17 cellular contexts compared by ENCODE assay signal in the genomic region with DNA sequence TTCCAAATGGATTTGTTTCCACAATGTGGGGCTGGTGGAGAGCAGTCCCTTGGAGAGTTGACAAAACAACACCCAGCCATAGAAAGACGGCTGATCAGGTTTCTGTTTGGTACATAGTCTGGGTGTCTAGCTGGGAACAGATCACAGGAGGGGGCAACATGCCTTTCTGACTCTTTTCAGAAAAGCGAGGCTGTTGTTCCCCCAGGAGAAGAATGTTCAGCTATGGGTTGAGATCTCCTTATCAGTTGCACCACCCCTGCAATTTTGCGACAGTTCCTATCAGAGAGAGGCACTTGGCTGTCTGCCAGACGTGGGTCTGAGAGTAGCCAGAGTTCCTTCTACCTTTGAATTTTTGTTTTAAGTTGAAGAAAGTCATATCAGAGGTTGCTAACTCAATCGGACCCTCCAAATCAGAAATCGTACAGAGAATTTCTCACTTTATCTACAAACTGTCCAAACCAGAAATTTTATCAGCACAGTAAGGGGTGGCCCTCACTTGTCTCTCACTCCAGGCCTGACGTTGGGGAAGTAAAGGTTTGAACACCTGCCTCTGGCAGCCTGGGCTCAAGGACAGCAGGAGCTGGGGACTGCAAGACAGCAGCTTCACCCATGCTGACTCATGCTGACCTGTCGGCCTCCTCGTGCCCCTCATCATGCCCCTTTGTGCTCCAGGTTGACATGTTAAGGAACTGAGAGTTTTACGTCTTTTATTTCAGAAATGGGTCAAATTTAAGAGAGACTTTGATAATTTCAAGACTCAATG. TPM values are rescaled to one million over a fixed set of nuclear protein-coding genes. Genes with fewer than 3 reads are reported as not detected.
DNase-seq lines count a peak whose midpoint lies in the region; ATAC-seq, FAIRE-seq and TF ChIP-seq lines count a peak whose summit lies in the region.
"Had no signal": no experiment of that assay in that cellular context is flagged by ENCODE, and none has a peak within 500 bp of the region (broad histone marks: within the 10 kb centered on the region; RNA-seq: fewer than 3 reads in every experiment).

No MANE protein-coding gene starts in this region.

- BruUV-seq in HepG2 (replicated peaks; lab: Mats Ljungman, UMichigan): no TSS peak

- TF ChIP-seq RAD21 in HepG2 (CRISPR knock-in tag; IDR thresholded peaks at IDR 0.05): no peak

- no peak overlapping the region for H3K27ac ChIP-seq in HepG2 (ENCODE audit: extremely low read length, insufficient read depth, low read length)
- no peak overlapping the region for H3K27ac ChIP-seq in right lobe of liver
- no peak overlapping the region for H3K27ac ChIP-seq in endodermal cell (ENCODE audit: low read depth, low read length)
- no peak overlapping the region for H3K27ac ChIP-seq in breast epithelium
- H3K27ac ChIP-seq: adrenal gland, thoracic aorta had no signal

- H3K4me3 Mint-ChIP-seq in endodermal cell: no peak overlapping the region

- no peaks in the 10 kb centered on the region for H3K79me2 ChIP-seq in HepG2 (ENCODE audit: insufficient read depth, low read length)

- ATAC-seq in HepG2 (peak; percentile 34; the same call in 2 of the 3 replicates), right lobe of liver (no peak)

- no peak for FAIRE-seq in HepG2 (lab: Jason Lieb, UNC)
- FAIRE-seq: endometrium, RCC 7860 had no signal

- TF ChIP-seq EP300 in HepG2 (IDR thresholded peaks at IDR 0.05; ENCODE audit: low read depth in 2 of 2, low read length in 2 of 2) (no peak), HepG2 (CRISPR knock-in tag; IDR thresholded peaks at IDR 0.05; ENCODE audit: borderline replicate concordance) (no peak)

- in situ Hi-C loops in HepG2 (cut with HindIII; ENCODE audit: extremely low pct_ligation_motif_present, low pct_unique_long_range_greater_than_20kb): no loop called here

- H2AFZ ChIP-seq in HepG2 (ENCODE audit: low read length): no peak overlapping the region

- 19% methylated on average over 10 of the region's 10 CpGs for WGBS in HepG2 (ENCODE audit: low lambda C conversion rate)
- 23% methylated on average over 10 of the region's 10 CpGs for WGBS in right lobe of liver (ENCODE audit: insufficient coverage, low coverage, low lambda C conversion rate, missing lambda C conversion rate)
- WGBS in endodermal cell (ENCODE audit: insufficient coverage in 1 of 2, insufficient read length in 1 of 2), 2 experiments: 73 to 80% methylated on average over 8 to 10 of the region's 10 CpGs

- no peaks in the 10 kb centered on the region for H3K36me3 ChIP-seq in HepG2 (replicated peaks in 1 of 2; ENCODE audit: control insufficient read depth in 1 of 2, insufficient read depth in 2 of 2, low read length in 2 of 2)
- no peaks in the 10 kb centered on the region for H3K36me3 ChIP-seq in right lobe of liver
- H3K36me3 ChIP-seq in endodermal cell (ENCODE audit: control insufficient read depth, insufficient read depth, low read length): no peaks in the 10 kb centered on the region
- no peaks in the 10 kb centered on the region for H3K36me3 ChIP-seq in breast epithelium
- H3K36me3 ChIP-seq: adrenal gland, thoracic aorta had no signal

- H3K4me3 ChIP-seq in HepG2 (replicated peaks in 1 of 3; ENCODE audit: insufficient read depth in 1 of 3, low read depth in 2 of 3, low read length in 3 of 3) (no peak overlapping the region), right lobe of liver (no peak overlapping the region), endodermal cell (ENCODE audit: low read length) (no peak overlapping the region), breast epithelium (no peak overlapping the region)
- H3K4me3 ChIP-seq: adrenal gland, thoracic aorta had no signal

- no peak for TF ChIP-seq CTCF in HepG2 (CRISPR knock-in tag; IDR thresholded peaks at IDR 0.05)
- no peak for TF ChIP-seq CTCF in right lobe of liver (IDR thresholded peaks at IDR 0.05)
- TF ChIP-seq CTCF in endodermal cell (conservative IDR thresholded peaks at IDR 0.05): no peak
- no peak for TF ChIP-seq CTCF in breast epithelium (IDR thresholded peaks at IDR 0.05)

- H3K27ac Mint-ChIP-seq in endodermal cell: peak overlapping the region; percentile 55
- H3K27ac Mint-ChIP-seq: activated T-helper 2 cell treated with anti-CD3 and anti-CD28 coated beads, Interferon-gamma antibody, Interleukin-2, Interleukin-4, amounts not matched to agents 10 μg/mL and 5 μg/mL and 100 μg/mL, durations not matched to agents 14 hours and 24 hours and 36 hours had no signal

- H3K9me3 Mint-ChIP-seq in endodermal cell: no peaks in the 10 kb centered on the region
- H3K9me3 Mint-ChIP-seq: activated T-helper 2 cell treated with anti-CD3 and anti-CD28 coated beads, Interferon-gamma antibody, Interleukin-2, Interleukin-4, amounts not matched to agents 10 μg/mL and 5 μg/mL and 100 μg/mL, durations not matched to agents 14 hours and 24 hours and 36 hours had no signal

- POLR2A ChIA-PET in HepG2 (lab: Yijun Ruan, JAX): no interaction called here

- H3K9me3 ChIP-seq in HepG2 (ENCODE audit: low read length) (no peaks in the 10 kb centered on the region), right lobe of liver (no peaks in the 10 kb centered on the region), endodermal cell (ENCODE audit: control insufficient read depth, low read length) (no peaks in the 10 kb centered on the region), breast epithelium (no peaks in the 10 kb centered on the region)
- H3K9me3 ChIP-seq: adrenal gland, thoracic aorta had no signal

- CTCF ChIA-PET in HepG2 (lab: Yijun Ruan, JAX; ENCODE audit: low intra/inter-chr PET ratio, low total read pairs): no interaction called here

- intact Hi-C loops in HepG2 (cut with micrococcal nuclease; ENCODE audit: unreplicated experiment): no loop called here
- intact Hi-C loops in right lobe of liver (cut with DNase I): no loop called here
- intact Hi-C loops in breast epithelium (cut with DNase I; ENCODE audit: low total_unique reads): no loop called here

- H3K9ac ChIP-seq in HepG2 (ENCODE audit: insufficient read depth, low read depth, low read length): no peak overlapping the region
- no peak overlapping the region for H3K9ac ChIP-seq in endodermal cell (ENCODE audit: extremely low read depth, low read length, poor library complexity, severe bottlenecking)

- peaks cover 9% of the 10 kb centered on the region for H3K4me1 ChIP-seq in HepG2 (ENCODE audit: insufficient read depth, low read length)
- no peaks in the 10 kb centered on the region for H3K4me1 ChIP-seq in right lobe of liver
- H3K4me1 ChIP-seq in endodermal cell (ENCODE audit: control insufficient read depth, insufficient read depth, low read length): peaks cover 4% of the 10 kb centered on the region
- no peaks in the 10 kb centered on the region for H3K4me1 ChIP-seq in breast epithelium
- H3K4me1 ChIP-seq: adrenal gland had no signal

- H4K20me1 ChIP-seq in HepG2 (ENCODE audit: insufficient read depth, low read length): no peaks in the 10 kb centered on the region

- no peak for TF ChIP-seq POLR2A in HepG2 (IDR thresholded peaks at IDR 0.05; ENCODE audit: insufficient read depth in 1 of 2, low read depth in 2 of 2, low read length in 2 of 2)
- no peak for TF ChIP-seq POLR2A in right lobe of liver (IDR thresholded peaks at IDR 0.05)
- no peak for TF ChIP-seq POLR2A in breast epithelium (IDR thresholded peaks at IDR 0.05)

- H3K27me3 ChIP-seq in HepG2 (ENCODE audit: control insufficient read depth in 1 of 2, insufficient read depth in 2 of 2, low read length in 2 of 2) (peaks cover 0 to 24% of the 10 kb centered on the region in 2 experiments; a peak in 3 of 5 replicates), right lobe of liver (no peaks in the 10 kb centered on the region), endodermal cell (ENCODE audit: control insufficient read depth, insufficient read depth, low read length, poor library complexity, severe bottlenecking) (no peaks in the 10 kb centered on the region), breast epithelium (peaks cover 0 to 9% of the 10 kb centered on the region in 2 donors)

- no peak overlapping the region for H3K4me2 ChIP-seq in HepG2 (ENCODE audit: low read depth, low read length)

- peaks cover 10% of the 10 kb centered on the region for H3K27me3 Mint-ChIP-seq in endodermal cell (ENCODE audit: insufficient read depth)

- DNase-seq in HepG2 (ENCODE audit: low spot score) (peak; percentile 18), right lobe of liver (no peak), NCI-H2171 treated with DMSO at 0.1 percent for 48 hours (lab: John Stamatoyannopoulos, UW) (peak; percentile 54), endodermal cell (no peak), NCI-H1417 treated with DMSO at 0.1 percent for 48 hours (lab: John Stamatoyannopoulos, UW) (no peak), breast epithelium (ENCODE audit: low spot score in 2 of 2) (no peak), pons (ENCODE audit: low spot score) (no peak), anterior cingulate cortex (lab: John Stamatoyannopoulos, UW) (no peak)
- DNase-seq: cerebellar nuclear complex; NCI-H774; stimulated activated CD4-positive, alpha-beta T cell treated with anti-CD3 and anti-CD28 coated beads, Interleukin-4, amount 100 ng/mL, for 1 hour had no signal

- peaks cover 9% of the 10 kb centered on the region for H3K4me1 Mint-ChIP-seq in endodermal cell

- H3K36me3 Mint-ChIP-seq in endodermal cell (ENCODE audit: low read depth): no peaks in the 10 kb centered on the region

RNA-seq across cellular contexts. Expression of a gene that starts 42.2 kb away (rescaled TPM):
- not detected in 2 replicates for total RNA-seq in HepG2 (2016; rRNA removed; fragmentation: Illumina TruSeq; extraction: Trizol)
- not detected in 2 replicates for total RNA-seq in HepG2 (2016; cell fraction: cytosol; rRNA removed; fragmentation: Illumina TruSeq; extraction: Trizol; ENCODE audit: low read depth)
- total RNA-seq in HepG2 (2016; cell fraction: insoluble cytoplasmic fraction; rRNA removed; fragmentation: Illumina TruSeq; extraction: Trizol): 0.04 TPM in 1 of 2 replicates, not detected in the other
- total RNA-seq in HepG2 (2016; cell fraction: membrane; rRNA removed; fragmentation: Illumina TruSeq; extraction: Trizol): not detected in 2 replicates
- total RNA-seq in HepG2 (2016; cell fraction: nucleus; rRNA removed; fragmentation: Illumina TruSeq; extraction: Trizol): not detected in 2 replicates
- 0.03 TPM in 1 of 2 replicates, not detected in the other for polyA plus RNA-seq in HepG2 (2011; rRNA removed)
- not detected in 2 replicates for polyA plus RNA-seq in HepG2 (2011; cell fraction: cytosol; rRNA removed)
- polyA plus RNA-seq in HepG2 (2011; cell fraction: nucleus; rRNA removed): not detected in 2 replicates
- polyA plus RNA-seq in HepG2 (2012): 0.07 TPM in 1 of 2 replicates, not detected in the other
- polyA plus RNA-seq in HepG2 (2016; cell fraction: cytosol; fragmentation: Illumina TruSeq; extraction: Trizol; ENCODE audit: low read depth): not detected in 2 replicates
- not detected in 2 replicates for polyA plus RNA-seq in HepG2 (2016; cell fraction: insoluble cytoplasmic fraction; fragmentation: Illumina TruSeq; extraction: Trizol; ENCODE audit: low read depth)
- not detected in 2 replicates for polyA plus RNA-seq in HepG2 (2016; cell fraction: membrane; fragmentation: Illumina TruSeq; extraction: Trizol; ENCODE audit: low read depth)
- not detected in 2 replicates for polyA plus RNA-seq in HepG2 (2016; cell fraction: nucleus; fragmentation: Illumina TruSeq; extraction: Trizol; ENCODE audit: insufficient read depth, low read depth)
- not detected in 2 replicates for polyA minus RNA-seq in HepG2 (2011; rRNA and poly(A)+ RNA removed; ENCODE audit: low replicate concordance)
- not detected in 2 replicates for polyA minus RNA-seq in HepG2 (2011; cell fraction: cytosol; rRNA and poly(A)+ RNA removed)
- polyA minus RNA-seq in HepG2 (2011; cell fraction: nucleus; rRNA and poly(A)+ RNA removed): not detected in 2 replicates
- total RNA-seq in right lobe of liver: not detected
- under 1 TPM in 1 of 2 donors, not detected in 1; 0.24 TPM for total RNA-seq in endodermal cell
- polyA plus RNA-seq in endodermal cell (2013, experiment 1 of 2): 0.11 TPM
- 0.12 TPM for polyA plus RNA-seq in endodermal cell (2013, experiment 2 of 2)
- under 1 TPM; 0.15 to 0.96 (median 0.33) TPM for total RNA-seq in breast epithelium
- total RNA-seq: activated T-helper 2 cell treated with anti-CD3 and anti-CD28 coated beads, Interferon-gamma antibody, Interleukin-2, Interleukin-4, amounts not matched to agents 10 μg/mL and 5 μg/mL and 100 μg/mL, durations not matched to agents 14 hours and 24 hours and 36 hours; fibroblast of villous mesenchyme; thoracic aorta had no signal

Comparison
In these comparisons a context has a peak if more than half of its experiments do, and no peak if none do; other contexts are left out.
1. DNase-seq: peak in HepG2 (single experiment) and NCI-H2171 treated with DMSO at 0.1 percent for 48 hours (single experiment); none in right lobe of liver (0 of 3), endodermal cell (single experiment), NCI-H1417 treated with DMSO at 0.1 percent for 48 hours (single experiment), breast epithelium (0 of 2), pons (single experiment) and anterior cingulate cortex (0 of 58).